In genomic region chr9:31808770-31809169, GRCh38 we compare ENCODE assay signal across 19 cellular contexts.
A peak's percentile ranks its signal among the peaks of the same experiment; 100 is the strongest.
DNase-seq lines count a peak whose midpoint lies in the region; ATAC-seq, FAIRE-seq and TF ChIP-seq lines count a peak whose summit lies in the region.
"Had no signal": no experiment of that assay in that cellular context is flagged by ENCODE, and none has a peak within 500 bp of the region (broad histone marks: within the 10 kb centered on the region; RNA-seq: fewer than 3 reads in every experiment).

No MANE protein-coding gene starts in this region.

- H3K27ac Mint-ChIP-seq in T-helper 17 cell (peak overlapping the region; percentile 51), endodermal cell (no peak overlapping the region)
- H3K27ac Mint-ChIP-seq: CD4-positive, alpha-beta memory T cell; HFFc6 had no signal

- H3K9me3 Mint-ChIP-seq in endodermal cell, result peaks cover 3% of the 10 kb centered on the region
- H3K9me3 Mint-ChIP-seq: CD4-positive, alpha-beta memory T cell had no signal

- H3K27me3 Mint-ChIP-seq in T-helper 17 cell (peaks cover 26% of the 10 kb centered on the region), endodermal cell (ENCODE audit: insufficient read depth) (peaks cover 2% of the 10 kb centered on the region)

- H3K4me1 ChIP-seq in endodermal cell (ENCODE audit: control insufficient read depth, insufficient read depth, low read length) (no peaks in the 10 kb centered on the region), testis (no peaks in the 10 kb centered on the region)
- H3K4me1 ChIP-seq: BLaER1 had no signal

- H3K36me3 ChIP-seq in endodermal cell (ENCODE audit: control insufficient read depth, insufficient read depth, low read length) (no peaks in the 10 kb centered on the region), testis (ENCODE audit: low read depth, missing control alignments) (no peaks in the 10 kb centered on the region)
- H3K36me3 ChIP-seq: BLaER1 had no signal

- 88 to 94% methylated on average over 6 to 9 of the region's 9 CpGs for WGBS in endodermal cell (ENCODE audit: insufficient coverage in 1 of 2, insufficient read length in 1 of 2), 2 experiments
- 61 to 83% methylated on average over 7 to 9 of the region's 9 CpGs for WGBS in testis, 2 donors

- TF ChIP-seq CTCF in endodermal cell (conservative IDR thresholded peaks at IDR 0.05) (no peak), testis (IDR thresholded peaks at IDR 0.05) (no peak)

- ATAC-seq in T-helper 17 cell (no peak), GM19035 (IDR thresholded peaks at IDR 0.05; ENCODE audit: unreplicated experiment) (no peak)
- ATAC-seq: GM12878 had no signal

- H3K4me3 Mint-ChIP-seq in T-helper 17 cell (no peak overlapping the region), endodermal cell (no peak overlapping the region)
- H3K4me3 Mint-ChIP-seq: CD14-positive monocyte; CD4-positive, alpha-beta memory T cell; HFFc6 had no signal

- H3K4me3 ChIP-seq in endodermal cell (ENCODE audit: low read length) (no peak overlapping the region), testis (peak overlapping the region; percentile 16 to 18)
- H3K4me3 ChIP-seq: BLaER1, GM12878 had no signal

- H3K9me3 ChIP-seq in T-helper 17 cell (ENCODE audit: control insufficient read depth, low read length, poor library complexity, severe bottlenecking) (no peaks in the 10 kb centered on the region), endodermal cell (ENCODE audit: control insufficient read depth, low read length) (no peaks in the 10 kb centered on the region), testis (no peaks in the 10 kb centered on the region)

- intact Hi-C loops in testis (cut with DNase I; ENCODE audit: low total_unique reads), result no loop called here

- TF ChIP-seq POLR2A in testis (IDR thresholded peaks at IDR 0.05), result no peak

- no peak for FAIRE-seq in GM19239 (lab: Jason Lieb, UNC)
- FAIRE-seq: GM12878 had no signal

- H3K4me1 Mint-ChIP-seq in T-helper 17 cell (no peaks in the 10 kb centered on the region), endodermal cell (no peaks in the 10 kb centered on the region)
- H3K4me1 Mint-ChIP-seq: CD14-positive monocyte; CD4-positive, alpha-beta memory T cell had no signal

- H3K9ac ChIP-seq in endodermal cell (ENCODE audit: extremely low read depth, low read length, poor library complexity, severe bottlenecking), result no peak overlapping the region
- H3K9ac ChIP-seq: BLaER1 had no signal

- H3K27ac ChIP-seq in endodermal cell (ENCODE audit: low read depth, low read length) (no peak overlapping the region), testis (no peak overlapping the region)
- H3K27ac ChIP-seq: BLaER1, HL-60 had no signal

- H3K36me3 Mint-ChIP-seq in T-helper 17 cell (ENCODE audit: low read depth) (peaks cover 7% of the 10 kb centered on the region), endodermal cell (ENCODE audit: low read depth) (no peaks in the 10 kb centered on the region)
- H3K36me3 Mint-ChIP-seq: CD14-positive monocyte; CD4-positive, alpha-beta memory T cell had no signal

- no peaks in the 10 kb centered on the region for H3K27me3 ChIP-seq in endodermal cell (ENCODE audit: control insufficient read depth, insufficient read depth, low read length, poor library complexity, severe bottlenecking)
- no peaks in the 10 kb centered on the region for H3K27me3 ChIP-seq in testis
- H3K27me3 ChIP-seq: BLaER1 had no signal

- peak; percentile 28 for DNase-seq in Daoy (ENCODE audit: low read depth)
- DNase-seq in T-helper 17 cell, result no peak
- peak; percentile 40 for DNase-seq in endodermal cell
- no peak for DNase-seq in testis
- DNase-seq in GM19239 (ENCODE audit: insufficient read length, low spot score), result no peak
- DNase-seq in activated effector memory CD4-positive, alpha-beta T cell treated with Interleukin-2 at 50 U/mL for 16 hours, result no peak
- DNase-seq: 8988T; CD4-positive, alpha-beta memory T cell; DMS153; DMS79; GOT3; H7; HFFc6; IMR-90 had no signal

Comparison
In these comparisons a context has a peak if more than half of its experiments do, and no peak if none do; other contexts are left out.
1. DNase-seq: peak in Daoy (single experiment) and endodermal cell (single experiment); none in T-helper 17 cell (0 of 3), testis (single experiment), GM19239 (single experiment) and activated effector memory CD4-positive, alpha-beta T cell treated with Interleukin-2 at 50 U/mL for 16 hours (single experiment).